In genomic region chr2:101884423-101884822, GRCh38 we compare ENCODE assay signal across 19 cellular contexts.
DNase-seq lines count a peak whose midpoint lies in the region; ATAC-seq and TF ChIP-seq lines count a peak whose summit lies in the region.
"Had no signal": no experiment of that assay in that cellular context is flagged by ENCODE, and none has a peak within 500 bp of the region (broad histone marks: within the 10 kb centered on the region; RNA-seq: fewer than 3 reads in every experiment).

No MANE protein-coding gene starts in this region.

- no peaks in the 10 kb centered on the region; the same call in 2 of the 3 replicates for H3K4me1 Mint-ChIP-seq in GM23338
- H3K4me1 Mint-ChIP-seq: WTC11 had no signal

- DNase-seq in Right ventricle myocardium inferior (ENCODE audit: missing footprints) (no peak), cardiac septum (ENCODE audit: low spot score) (no peak), adipocyte (ENCODE audit: low read depth) (no peak), mucosa of descending colon (no peak), GM23338 (ENCODE audit: low spot score) (no peak)
- DNase-seq in stimulated activated CD4-positive, alpha-beta T cell treated with anti-CD3 and anti-CD28 coated beads, Interleukin-12 subunit alpha, Interleukin-12 subunit beta, amount 100 ng/mL, for 4 hours, result no peak
- DNase-seq: kidney, lower lobe of right lung, NCI-H187, nucleus accumbens, retina, testis had no signal

- no peaks in the 10 kb centered on the region for H3K9me2 ChIP-seq in GM23338 (ENCODE audit: insufficient read depth)

- H3K4me2 ChIP-seq in GM23338, result no peak overlapping the region
- H3K4me2 ChIP-seq: smooth muscle cell had no signal

- H3K36me3 Mint-ChIP-seq in GM23338 (ENCODE audit: low read depth), result peaks cover 72% of the 10 kb centered on the region

- intact Hi-C loops in Right ventricle myocardium inferior (cut with DNase I), result loop anchor here (5.0 to 10.0 kb wide), 5 partner anchors 100 to 560 kb away; no protein-coding TSS in a partner anchor
- intact Hi-C loops in cardiac septum (cut with DNase I), result loop anchor here (10.0 kb wide), 1 partner anchor 100 kb away; no protein-coding TSS in a partner anchor
- intact Hi-C loops in mucosa of descending colon (cut with DNase I, micrococcal nuclease), result loop anchor here in 1 of 2 donors (10.0 kb wide), 2 partner anchors 80 to 130 kb away; no protein-coding TSS in a partner anchor

- H3K27me3 ChIP-seq in adipocyte (replicated peaks; ENCODE audit: control insufficient read depth, insufficient read depth, low read length) (no peaks in the 10 kb centered on the region), GM23338 (ENCODE audit: insufficient read depth) (no peaks in the 10 kb centered on the region)
- H3K27me3 ChIP-seq: cardiac muscle cell, testis had no signal

- H2AFZ ChIP-seq in GM23338, result no peak overlapping the region

- H3K36me3 ChIP-seq in adipocyte (ENCODE audit: control insufficient read depth, insufficient read depth, low read length, severe bottlenecking), result peaks cover 73% of the 10 kb centered on the region
- no peaks in the 10 kb centered on the region for H3K36me3 ChIP-seq in mucosa of descending colon (ENCODE audit: low read depth)
- H3K36me3 ChIP-seq in GM23338 (ENCODE audit: insufficient read depth), result peaks cover 36% of the 10 kb centered on the region

- ATAC-seq in Right ventricle myocardium inferior (peak; percentile 22), mucosa of descending colon (peak; percentile 17), GM23338 (no peak), HG02588 (IDR thresholded peaks at IDR 0.05; ENCODE audit: unreplicated experiment) (no peak)

- no peak overlapping the region for H3K4me3 Mint-ChIP-seq in GM23338
- H3K4me3 Mint-ChIP-seq: CD14-positive monocyte; stimulated activated effector memory CD8-positive, alpha-beta T cell treated with anti-CD3 and anti-CD28 coated beads, Interleukin-12 subunit alpha, Interleukin-12 subunit beta, amount 100 ng/mL, for 72 hours; WTC11 had no signal

- no peaks in the 10 kb centered on the region for H3K9me3 ChIP-seq in adipocyte (ENCODE audit: control insufficient read depth, low read length)
- no peaks in the 10 kb centered on the region for H3K9me3 ChIP-seq in mucosa of descending colon
- H3K9me3 ChIP-seq: lower lobe of right lung, testis had no signal

- H3K9me3 Mint-ChIP-seq in GM23338, result no peaks in the 10 kb centered on the region
- H3K9me3 Mint-ChIP-seq: CD14-positive monocyte; stimulated activated effector memory CD8-positive, alpha-beta T cell treated with anti-CD3 and anti-CD28 coated beads, Interleukin-12 subunit alpha, Interleukin-12 subunit beta, amount 100 ng/mL, for 72 hours had no signal

- H3K79me2 ChIP-seq in GM23338 (replicated peaks; ENCODE audit: insufficient read depth), result peaks cover 16% of the 10 kb centered on the region; the same call in 1 of the 2 replicates

- H3K4me3 ChIP-seq in adipocyte (ENCODE audit: low read length) (no peak overlapping the region), mucosa of descending colon (no peak overlapping the region), GM23338 (no peak overlapping the region)
- H3K4me3 ChIP-seq: cardiac muscle cell, lower lobe of right lung, smooth muscle cell, testis had no signal

- H4K20me1 ChIP-seq in GM23338 (replicated peaks; ENCODE audit: insufficient read depth), result no peaks in the 10 kb centered on the region

- peaks cover 56% of the 10 kb centered on the region for H3K4me1 ChIP-seq in adipocyte (ENCODE audit: control insufficient read depth, insufficient read depth, low read length)
- H3K4me1 ChIP-seq in mucosa of descending colon (ENCODE audit: low read depth), result no peaks in the 10 kb centered on the region
- no peaks in the 10 kb centered on the region for H3K4me1 ChIP-seq in GM23338 (ENCODE audit: insufficient read depth)
- H3K4me1 ChIP-seq: testis had no signal

- no peak overlapping the region for H3K27ac Mint-ChIP-seq in GM23338
- H3K27ac Mint-ChIP-seq: stimulated activated effector memory CD8-positive, alpha-beta T cell treated with anti-CD3 and anti-CD28 coated beads, Interleukin-12 subunit alpha, Interleukin-12 subunit beta, amount 100 ng/mL, for 72 hours; WTC11 had no signal

- no peak overlapping the region for H3K27ac ChIP-seq in GM23338 (ENCODE audit: low read depth)
- H3K27ac ChIP-seq: cardiac muscle cell, HL-60, lower lobe of right lung, testis had no signal

- H3K9ac ChIP-seq in adipocyte (ENCODE audit: low read length), result peak overlapping the region; percentile 18

- peaks cover 2% of the 10 kb centered on the region for H3K27me3 Mint-ChIP-seq in GM23338 (ENCODE audit: insufficient read depth, low read depth, poor library complexity)

- TF ChIP-seq CTCF in mucosa of descending colon (IDR thresholded peaks at IDR 0.05) (no peak), GM23338 (conservative IDR thresholded peaks at IDR 0.05; ENCODE audit: low read depth in 2 of 2) (no peak)

- no peaks in the 10 kb centered on the region for H3F3A ChIP-seq in GM23338 (replicated peaks; ENCODE audit: low read depth)

TF ChIP-seq in GM23338, 12 proteins besides CTCF, POLR2A, EP300 and RAD21 (continues in another document):
- TF ChIP-seq NANOG (IDR thresholded peaks at IDR 0.05; ENCODE audit: borderline replicate concordance), result no peak
- no peak for TF ChIP-seq CREB1 (CRISPR knock-in tag; IDR thresholded peaks at IDR 0.05; ENCODE audit: low read depth)
- TF ChIP-seq ZNF462 (CRISPR knock-in tag; IDR thresholded peaks at IDR 0.05), result no peak

Comparison
In these comparisons a context has a peak if more than half of its experiments do, and no peak if none do; other contexts are left out.
1. ATAC-seq: peak in Right ventricle myocardium inferior (single experiment) and mucosa of descending colon (single experiment); none in GM23338 (single experiment) and HG02588 (single experiment).